Comparison of ENCODE assay signal across 12 cellular contexts in genomic region chr6:35311390-35312075, GRCh38. TPM values are rescaled to one million over a fixed set of nuclear protein-coding genes. Genes with fewer than 3 reads are reported as not detected.
DNase-seq lines count a peak whose midpoint lies in the region; ATAC-seq, FAIRE-seq and TF ChIP-seq lines count a peak whose summit lies in the region.
"Had no signal": no experiment of that assay in that cellular context is flagged by ENCODE, and none has a peak within 500 bp of the region (broad histone marks: within the 10 kb centered on the region; RNA-seq: fewer than 3 reads in every experiment).

No MANE protein-coding gene starts in this region.

- no peak for TF ChIP-seq CTCF in chondrocyte (IDR thresholded peaks at IDR 0.05)

- no peak for ATAC-seq in HG03196 (IDR thresholded peaks at IDR 0.05; ENCODE audit: unreplicated experiment)
- ATAC-seq in sciatic nerve: no peak

- FAIRE-seq in GM12891 (lab: Jason Lieb, UNC): peak; percentile 55
- FAIRE-seq: islet of Langerhans had no signal

- H3K27ac ChIP-seq in skin epidermis: peak overlapping the region in 18 of 21 experiments; percentile 23 to 95 (median 70)
- H3K27ac ChIP-seq: SK-N-MC had no signal

- peak overlapping the region; percentile 96 for H3K27ac Mint-ChIP-seq in activated naive CD4-positive, alpha-beta T cell treated with anti-CD3 and anti-CD28 coated beads, Interleukin-2, amount 50 U/mL, for 24 hours
- H3K27ac Mint-ChIP-seq in chondrocyte (ENCODE audit: unreplicated experiment): no peak overlapping the region

- H3K4me1 Mint-ChIP-seq in activated naive CD4-positive, alpha-beta T cell treated with anti-CD3 and anti-CD28 coated beads, Interleukin-2, amount 50 U/mL, for 24 hours: peaks cover 94% of the 10 kb centered on the region
- H3K4me1 Mint-ChIP-seq in chondrocyte (ENCODE audit: low read depth): no peaks in the 10 kb centered on the region

- peaks cover 11% of the 10 kb centered on the region for H3K36me3 Mint-ChIP-seq in activated naive CD4-positive, alpha-beta T cell treated with anti-CD3 and anti-CD28 coated beads, Interleukin-2, amount 50 U/mL, for 24 hours
- peaks cover 2% of the 10 kb centered on the region for H3K36me3 Mint-ChIP-seq in chondrocyte (ENCODE audit: low read depth)

- DNase-seq in GM12891 (ENCODE audit: insufficient read length, low spot score): no peak
- DNase-seq in T-helper 1 cell: peak in 3 of 5 donors; percentile 42 to 86 (median 44)
- DNase-seq in chondrocyte (ENCODE audit: low spot score): no peak
- DNase-seq in sciatic nerve (ENCODE audit: low spot score): no peak
- no peak for DNase-seq in NCI-H2107 (lab: John Stamatoyannopoulos, UW)
- DNase-seq: cerebellar nuclear complex had no signal

- no peak overlapping the region for H3K4me3 ChIP-seq in skin epidermis
- H3K4me3 ChIP-seq: SK-N-MC, smooth muscle cell had no signal

- H3K27me3 Mint-ChIP-seq in activated naive CD4-positive, alpha-beta T cell treated with anti-CD3 and anti-CD28 coated beads, Interleukin-2, amount 50 U/mL, for 24 hours: no peaks in the 10 kb centered on the region
- peaks cover 2% of the 10 kb centered on the region for H3K27me3 Mint-ChIP-seq in chondrocyte (ENCODE audit: low read depth)

- intact Hi-C loops in sciatic nerve (cut with DNase I): no loop called here

- no peaks in the 10 kb centered on the region for H3K9me3 Mint-ChIP-seq in activated naive CD4-positive, alpha-beta T cell treated with anti-CD3 and anti-CD28 coated beads, Interleukin-2, amount 50 U/mL, for 24 hours
- H3K9me3 Mint-ChIP-seq in chondrocyte (ENCODE audit: low read depth): peaks cover under 1% of the 10 kb centered on the region

- no peak for TF ChIP-seq POLR2A in GM12891 (IDR thresholded peaks at IDR 0.05; ENCODE audit: low read depth, low read length)

- peak overlapping the region; percentile 80 for H3K4me3 Mint-ChIP-seq in activated naive CD4-positive, alpha-beta T cell treated with anti-CD3 and anti-CD28 coated beads, Interleukin-2, amount 50 U/mL, for 24 hours
- H3K4me3 Mint-ChIP-seq in chondrocyte (ENCODE audit: unreplicated experiment): no peak overlapping the region

TF ChIP-seq in GM12891, 5 proteins besides CTCF, POLR2A, EP300 and RAD21:
- peak; percentile 46 for TF ChIP-seq SPI1 (IDR thresholded peaks at IDR 0.05; ENCODE audit: low read depth, low read length)
- TF ChIP-seq POU2F2 (IDR thresholded peaks at IDR 0.05; ENCODE audit: low read depth, low read length): no peak

RNA-seq across cellular contexts. Expression of gene DEF6, which starts 13.9 kb away (rescaled TPM):
- polyA plus RNA-seq in GM12891 (2012; ENCODE audit: low read depth, missing spikeins): 27.6 TPM
- total RNA-seq in chondrocyte (0.82 to 1.1 TPM (median 0.82 TPM) in 3 replicates), sciatic nerve (11.6 TPM)

RNA-seq across cellular contexts. Expression of gene PPARD, which starts 30.8 kb away (rescaled TPM):
- 7.4 TPM for polyA plus RNA-seq in GM12891 (2012; ENCODE audit: low read depth, missing spikeins)
- total RNA-seq in chondrocyte: 25.9 to 28.3 TPM (median 27.0 TPM) in 3 replicates
- 26.7 TPM for total RNA-seq in sciatic nerve

RNA-seq across cellular contexts. Expression of gene ZNF76, which starts 52.0 kb away (rescaled TPM):
- 21.5 TPM for polyA plus RNA-seq in GM12891 (2012; ENCODE audit: low read depth, missing spikeins)
- total RNA-seq in chondrocyte (20.3 to 28.3 TPM (median 22.1 TPM) in 3 replicates), sciatic nerve (45.8 TPM)

Comparison
In these comparisons a context has a peak if more than half of its experiments do, and no peak if none do; other contexts are left out.
1. DNase-seq: peak in T-helper 1 cell (3 of 5); none in GM12891 (single experiment), chondrocyte (single experiment), sciatic nerve (single experiment) and NCI-H2107 (single experiment).